Comparison of ENCODE assay signal across 15 cellular contexts in genomic region chr13:50285283-50285682, GRCh38.
"Had no signal": no experiment of that assay in that cellular context is flagged by ENCODE, and none has a peak within 500 bp of the region (broad histone marks: within the 10 kb centered on the region; RNA-seq: fewer than 3 reads in every experiment).

No MANE protein-coding gene starts in this region.

- ATAC-seq: activated CD4-positive, CD25-positive, alpha-beta regulatory T cell treated with anti-CD3 and anti-CD28 coated beads, Interleukin-2, amount 50 U/mL, for 24 hours; activated naive CD4-positive, alpha-beta T cell treated with anti-CD3 and anti-CD28 coated beads, Interleukin-2, amount 50 U/mL, for 72 hours; body of pancreas had no signal

- DNase-seq: activated CD4-positive, alpha-beta T cell treated with anti-CD3 and anti-CD28 coated beads, Interleukin-2, amount 50 U/mL, for 4 hours; activated CD8-positive, alpha-beta memory T cell treated with anti-CD3 and anti-CD28 coated beads, Interleukin-2, amount 10 ng/mL, durations not matched to agents 7 days and 5 days; activated effector memory CD4-positive, alpha-beta T cell treated with anti-CD3 and anti-CD28 coated beads, Interleukin-2, amount 50 U/mL, for 16 hours; activated T-cell treated with anti-CD3 and anti-CD28 coated beads, Interleukin-2, amount 50 U/mL, for 24 hours; amniotic stem cell; body of pancreas; kidney; mesendoderm; ovary; stimulated activated CD4-positive, alpha-beta T cell treated with anti-CD3 and anti-CD28 coated beads, Interleukin-15, amount 100 ng/mL, for 24 hours; stimulated activated CD4-positive, alpha-beta T cell treated with anti-CD3 and anti-CD28 coated beads, Interleukin-4, amount 100 ng/mL, for 4 hours had no signal

- H3K79me2 ChIP-seq: hepatocyte had no signal

- H3K27ac Mint-ChIP-seq: activated CD8-positive, alpha-beta memory T cell treated with anti-CD3 and anti-CD28 coated beads, Interleukin-2, amount 10 ng/mL, durations not matched to agents 7 days and 5 days; activated naive CD4-positive, alpha-beta T cell treated with anti-CD3 and anti-CD28 coated beads, Interleukin-2, amount 50 U/mL, for 72 hours; activated T-cell treated with anti-CD3 and anti-CD28 coated beads, Interleukin-2, amount 50 U/mL, for 24 hours had no signal

- H3K4me1 ChIP-seq: body of pancreas had no signal

- H3K27me3 Mint-ChIP-seq: activated T-cell treated with anti-CD3 and anti-CD28 coated beads, Interleukin-2, amount 50 U/mL, for 24 hours had no signal

- H3K9me3 ChIP-seq: body of pancreas, ovary had no signal

- H3K4me2 ChIP-seq: hepatocyte had no signal

- H2AFZ ChIP-seq: hepatocyte had no signal

- H3K27ac ChIP-seq: body of pancreas, hepatocyte, ovary had no signal

- H3K4me3 Mint-ChIP-seq: activated CD8-positive, alpha-beta memory T cell treated with anti-CD3 and anti-CD28 coated beads, Interleukin-2, amount 10 ng/mL, durations not matched to agents 7 days and 5 days; activated T-cell treated with anti-CD3 and anti-CD28 coated beads, Interleukin-2, amount 50 U/mL, for 24 hours; neural crest cell had no signal

- H3K36me3 ChIP-seq: ovary had no signal

- H3K27me3 ChIP-seq: body of pancreas, hepatocyte, ovary had no signal

- H3K4me3 ChIP-seq: body of pancreas, hepatocyte, ovary had no signal
